In genomic region chr11:116499396-116500001, GRCh38 we compare ENCODE assay signal across 8 cellular contexts.
DNase-seq lines count a peak whose midpoint lies in the region; ATAC-seq and TF ChIP-seq lines count a peak whose summit lies in the region.

No MANE protein-coding gene starts in this region.

- H3K4me3 ChIP-seq in WI38 (ENCODE audit: low read depth, low read length) = no peak overlapping the region
- H3K4me3 ChIP-seq in foreskin fibroblast (ENCODE audit: low read depth in 1 of 2, low read length in 2 of 2) = no peak overlapping the region
- no peak overlapping the region for H3K4me3 ChIP-seq in ovary

- H3K27ac ChIP-seq in ovary = no peak overlapping the region

- no peak for TF ChIP-seq EP300 in ovary (IDR thresholded peaks at IDR 0.05)

- no peak for TF ChIP-seq POLR2A in ovary (IDR thresholded peaks at IDR 0.05)

- TF ChIP-seq CTCF in GM12872 (IDR thresholded peaks at IDR 0.05; ENCODE audit: insufficient read depth, low read depth, low read length) (peak; percentile 72), WI38 (IDR thresholded peaks at IDR 0.05; ENCODE audit: low read depth, low read length) (peak; percentile 41; the same call in 1 of the 2 replicates), foreskin fibroblast (IDR thresholded peaks at IDR 0.05; ENCODE audit: low read depth, low read length) (peak; percentile 40), ovary (IDR thresholded peaks at IDR 0.05) (no peak)

- H3K9me3 ChIP-seq in ovary = no peaks in the 10 kb centered on the region

- no peaks in the 10 kb centered on the region for H3K36me3 ChIP-seq in ovary

- ATAC-seq in GM18858 (IDR thresholded peaks at IDR 0.05; ENCODE audit: unreplicated experiment) = no peak
- ATAC-seq in GM19324 (IDR thresholded peaks at IDR 0.05; ENCODE audit: low FRiP score, unreplicated experiment) = no peak

- DNase-seq in A172 (ENCODE audit: low spot score) (peak; percentile 4), NCI-H2107 (lab: John Stamatoyannopoulos, UW) (peak; percentile 30), foreskin fibroblast (peak; percentile 1 to 19), ovary (peak in 4 of 5 donors; percentile 32 to 63 (median 42))

- H3K4me1 ChIP-seq in ovary (ENCODE audit: insufficient read depth) = no peaks in the 10 kb centered on the region

- intact Hi-C loops in ovary (cut with DNase I) = no loop called here

- H3K27me3 ChIP-seq in ovary = no peaks in the 10 kb centered on the region

- WGBS in ovary, 3 donors = 40 to 47% (median 43%) methylated on average over 17 of the region's 17 CpGs

Comparison
In these comparisons a context has a peak if more than half of its experiments do, and no peak if none do; other contexts are left out.
1. CTCF ChIP-seq: peak in GM12872 (single experiment), WI38 (single experiment) and foreskin fibroblast (single experiment); none in ovary (0 of 3).
2. Peak in every context shown above with its lines, with median percentiles within 50 percentile points of each other: DNase-seq.